ENCODE assay signal across 11 cellular contexts in the genomic region with DNA sequence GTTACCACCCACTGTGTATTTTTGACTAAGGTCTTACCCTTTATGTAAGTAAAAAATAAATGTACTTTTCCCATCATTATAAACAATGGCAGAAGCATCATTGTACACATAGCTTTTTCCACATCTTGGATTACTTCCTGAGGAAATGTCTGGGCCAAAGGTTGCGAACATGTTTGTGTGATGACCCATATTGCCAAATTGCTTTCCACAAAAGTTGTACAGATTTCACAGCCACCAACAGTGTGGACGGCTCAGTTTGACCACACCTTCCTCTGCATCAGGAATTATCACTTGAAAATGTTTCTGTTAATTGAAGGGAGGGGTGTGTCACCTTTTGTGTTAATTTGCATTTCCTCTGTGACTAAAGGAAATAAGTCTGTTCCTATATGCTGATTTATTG. TPM values are rescaled to one million over a fixed set of nuclear protein-coding genes. Genes with fewer than 3 reads are reported as not detected.
DNase-seq lines count a peak whose midpoint lies in the region; ATAC-seq, FAIRE-seq and TF ChIP-seq lines count a peak whose summit lies in the region.
"Had no signal": no experiment of that assay in that cellular context is flagged by ENCODE, and none has a peak within 500 bp of the region (broad histone marks: within the 10 kb centered on the region; RNA-seq: fewer than 3 reads in every experiment).

No MANE protein-coding gene starts in this region.

- H3K27me3 ChIP-seq in HepG2 (ENCODE audit: control insufficient read depth in 1 of 2, insufficient read depth in 2 of 2, low read length in 2 of 2) (peaks cover 2 to 6% of the 10 kb centered on the region in 2 experiments; a peak in 1 of 5 replicates), right lobe of liver (no peaks in the 10 kb centered on the region), vagina (no peaks in the 10 kb centered on the region)

- BruUV-seq in HepG2 (replicated peaks; lab: Mats Ljungman, UMichigan): no TSS peak

- H3K9me3 ChIP-seq in HepG2 (ENCODE audit: low read length): no peaks in the 10 kb centered on the region
- H3K9me3 ChIP-seq in right lobe of liver: no peaks in the 10 kb centered on the region
- no peaks in the 10 kb centered on the region for H3K9me3 ChIP-seq in mucosa of descending colon
- H3K9me3 ChIP-seq in vagina: no peaks in the 10 kb centered on the region

- TF ChIP-seq CTCF in HepG2 (CRISPR knock-in tag; IDR thresholded peaks at IDR 0.05) (no peak), right lobe of liver (IDR thresholded peaks at IDR 0.05) (no peak), mucosa of descending colon (IDR thresholded peaks at IDR 0.05) (no peak), vagina (IDR thresholded peaks at IDR 0.05) (no peak)

- H3K4me3 ChIP-seq in HepG2 (replicated peaks in 1 of 3; ENCODE audit: insufficient read depth in 1 of 3, low read depth in 2 of 3, low read length in 3 of 3): no peak overlapping the region
- H3K4me3 ChIP-seq in right lobe of liver: no peak overlapping the region
- H3K4me3 ChIP-seq in mucosa of descending colon: no peak overlapping the region
- peak overlapping the region in 1 of 2 donors; percentile 23 for H3K4me3 ChIP-seq in vagina
- H3K4me3 ChIP-seq: GM12878 had no signal

- POLR2A ChIA-PET in HepG2 (lab: Yijun Ruan, JAX): no interaction called here

- FAIRE-seq in HepG2 (lab: Jason Lieb, UNC): no peak
- FAIRE-seq: GM12878 had no signal

- TF ChIP-seq RAD21 in HepG2 (CRISPR knock-in tag; IDR thresholded peaks at IDR 0.05): no peak

- H4K20me1 ChIP-seq in HepG2 (ENCODE audit: insufficient read depth, low read length): no peaks in the 10 kb centered on the region

- in situ Hi-C loops in HepG2 (cut with HindIII; ENCODE audit: extremely low pct_ligation_motif_present, low pct_unique_long_range_greater_than_20kb): loop anchor here (5.0 kb wide), 1 partner anchor 61 kb away; no protein-coding TSS in a partner anchor

- H3K27ac ChIP-seq in HepG2 (ENCODE audit: extremely low read length, insufficient read depth, low read length) (no peak overlapping the region), right lobe of liver (no peak overlapping the region), vagina (peak overlapping the region; percentile 92)

- CTCF ChIA-PET in HepG2 (lab: Yijun Ruan, JAX; ENCODE audit: low intra/inter-chr PET ratio, low total read pairs): no interaction called here

- TF ChIP-seq POLR2A in HepG2 (IDR thresholded peaks at IDR 0.05; ENCODE audit: insufficient read depth in 1 of 2, low read depth in 2 of 2, low read length in 2 of 2) (no peak), right lobe of liver (IDR thresholded peaks at IDR 0.05) (no peak), vagina (IDR thresholded peaks at IDR 0.05) (no peak)

- H3K79me2 ChIP-seq in HepG2 (ENCODE audit: insufficient read depth, low read length): no peaks in the 10 kb centered on the region

- peaks cover 35% of the 10 kb centered on the region for H3K4me1 ChIP-seq in HepG2 (ENCODE audit: insufficient read depth, low read length)
- peaks cover 0 to 9% (median 2%) of the 10 kb centered on the region in 4 donors for H3K4me1 ChIP-seq in right lobe of liver
- H3K4me1 ChIP-seq in mucosa of descending colon (ENCODE audit: low read depth): peaks cover 6% of the 10 kb centered on the region
- H3K4me1 ChIP-seq in vagina: peaks cover 48% of the 10 kb centered on the region

- intact Hi-C loops in HepG2 (cut with micrococcal nuclease; ENCODE audit: unreplicated experiment) (no loop called here), right lobe of liver (cut with DNase I) (loop anchor here in 1 of 2 donors (10.0 kb wide), 1 partner anchor 54 kb away; no protein-coding TSS in a partner anchor), mucosa of descending colon (cut with DNase I, micrococcal nuclease) (no loop called here), vagina (cut with DNase I) (no loop called here)

- DNase-seq in HepG2 (ENCODE audit: low spot score) (no peak), right lobe of liver (no peak), dedifferentiated amniotic fluid mesenchymal stem cell (ENCODE audit: extremely low spot score) (peak; percentile 43), mucosa of descending colon (no peak), vagina (ENCODE audit: extremely low spot score in 2 of 2) (no peak), NCI-H1048 (lab: John Stamatoyannopoulos, UW) (no peak)
- DNase-seq: activated CD4-positive, CD25-positive, alpha-beta regulatory T cell treated with anti-CD3 and anti-CD28 coated beads, Interleukin-2, amount 50 U/mL, for 72 hours; AML-193 had no signal

- H3K36me3 ChIP-seq in HepG2 (replicated peaks in 1 of 2; ENCODE audit: control insufficient read depth in 1 of 2, insufficient read depth in 2 of 2, low read length in 2 of 2): no peaks in the 10 kb centered on the region
- H3K36me3 ChIP-seq in right lobe of liver: no peaks in the 10 kb centered on the region
- H3K36me3 ChIP-seq in mucosa of descending colon (ENCODE audit: low read depth): no peaks in the 10 kb centered on the region
- no peaks in the 10 kb centered on the region for H3K36me3 ChIP-seq in vagina

- TF ChIP-seq EP300 in HepG2 (IDR thresholded peaks at IDR 0.05; ENCODE audit: low read depth in 2 of 2, low read length in 2 of 2) (no peak), HepG2 (CRISPR knock-in tag; IDR thresholded peaks at IDR 0.05; ENCODE audit: borderline replicate concordance) (no peak)

- 0% methylated on average over 2 of the region's 2 CpGs for WGBS in HepG2 (ENCODE audit: low lambda C conversion rate)
- 28% methylated on average over 2 of the region's 2 CpGs for WGBS in right lobe of liver (ENCODE audit: insufficient coverage, low coverage, low lambda C conversion rate, missing lambda C conversion rate)

- ATAC-seq in HepG2 (no peak), right lobe of liver (no peak), mucosa of descending colon (peak; percentile 22), GM18498 (IDR thresholded peaks at IDR 0.05; ENCODE audit: unreplicated experiment) (no peak), GM21529 (IDR thresholded peaks at IDR 0.05; ENCODE audit: unreplicated experiment) (no peak)
- ATAC-seq: GM12878 had no signal

- H3K9ac ChIP-seq in HepG2 (ENCODE audit: insufficient read depth, low read depth, low read length): no peak overlapping the region

- H2AFZ ChIP-seq in HepG2 (ENCODE audit: low read length): no peak overlapping the region

- no peak overlapping the region for H3K4me2 ChIP-seq in HepG2 (ENCODE audit: low read depth, low read length)

TF ChIP-seq in HepG2, 621 proteins besides CTCF, POLR2A, EP300 and RAD21 (continues in another document):
- TF ChIP-seq SAP130 (CRISPR knock-in tag; IDR thresholded peaks at IDR 0.05; ENCODE audit: low read depth): 0 out of 2 replicates have a peak, but pooled peaks have one; percentile 3

RNA-seq across cellular contexts. Expression of gene AKNAD1, which starts 25.7 kb away (rescaled TPM):
- not detected in 2 replicates for total RNA-seq in HepG2 (2016; rRNA removed; fragmentation: Illumina TruSeq; extraction: Trizol)
- total RNA-seq in HepG2 (2016; cell fraction: cytosol; rRNA removed; fragmentation: Illumina TruSeq; extraction: Trizol; ENCODE audit: low read depth): not detected in 2 replicates
- total RNA-seq in HepG2 (2016; cell fraction: insoluble cytoplasmic fraction; rRNA removed; fragmentation: Illumina TruSeq; extraction: Trizol): not detected in 2 replicates
- not detected in 2 replicates for total RNA-seq in HepG2 (2016; cell fraction: membrane; rRNA removed; fragmentation: Illumina TruSeq; extraction: Trizol)
- not detected in 2 replicates for total RNA-seq in HepG2 (2016; cell fraction: nucleus; rRNA removed; fragmentation: Illumina TruSeq; extraction: Trizol)
- polyA plus RNA-seq in HepG2 (2011; rRNA removed): not detected in 2 replicates
- not detected in 2 replicates for polyA plus RNA-seq in HepG2 (2011; cell fraction: cytosol; rRNA removed)
- not detected in 2 replicates for polyA plus RNA-seq in HepG2 (2011; cell fraction: nucleus; rRNA removed)
- not detected in 2 replicates for polyA plus RNA-seq in HepG2 (2012)
- polyA plus RNA-seq in HepG2 (2016; cell fraction: cytosol; fragmentation: Illumina TruSeq; extraction: Trizol; ENCODE audit: low read depth): not detected in 2 replicates
- not detected in 2 replicates for polyA plus RNA-seq in HepG2 (2016; cell fraction: insoluble cytoplasmic fraction; fragmentation: Illumina TruSeq; extraction: Trizol; ENCODE audit: low read depth)
- polyA plus RNA-seq in HepG2 (2016; cell fraction: membrane; fragmentation: Illumina TruSeq; extraction: Trizol; ENCODE audit: low read depth): not detected in 2 replicates
- not detected in 2 replicates for polyA plus RNA-seq in HepG2 (2016; cell fraction: nucleus; fragmentation: Illumina TruSeq; extraction: Trizol; ENCODE audit: insufficient read depth, low read depth)
- 0.09 TPM in 1 of 2 replicates, not detected in the other for polyA minus RNA-seq in HepG2 (2011; rRNA and poly(A)+ RNA removed; ENCODE audit: low replicate concordance)
- not detected in 2 replicates for polyA minus RNA-seq in HepG2 (2011; cell fraction: cytosol; rRNA and poly(A)+ RNA removed)
- 1.0 TPM in 1 of 2 replicates, not detected in the other for polyA minus RNA-seq in HepG2 (2011; cell fraction: nucleus; rRNA and poly(A)+ RNA removed)
- not detected for total RNA-seq in right lobe of liver
- total RNA-seq in mucosa of descending colon: under 1 TPM in 1 of 3 donors, not detected in 2; 0.60 TPM
- total RNA-seq in vagina: 3.9 TPM
- total RNA-seq: GM12878 had no signal

RNA-seq across cellular contexts. Expression of gene GPSM2, which starts 45.6 kb away (rescaled TPM):
- 24.8 and 26.4 TPM in 2 replicates for total RNA-seq in HepG2 (2016; rRNA removed; fragmentation: Illumina TruSeq; extraction: Trizol)
- 13.7 and 15.4 TPM in 2 replicates for total RNA-seq in HepG2 (2016; cell fraction: cytosol; rRNA removed; fragmentation: Illumina TruSeq; extraction: Trizol; ENCODE audit: low read depth)
- 24.3 and 29.3 TPM in 2 replicates for total RNA-seq in HepG2 (2016; cell fraction: insoluble cytoplasmic fraction; rRNA removed; fragmentation: Illumina TruSeq; extraction: Trizol)
- 23.4 and 25.5 TPM in 2 replicates for total RNA-seq in HepG2 (2016; cell fraction: membrane; rRNA removed; fragmentation: Illumina TruSeq; extraction: Trizol)
- 10.7 and 16.0 TPM in 2 replicates for total RNA-seq in HepG2 (2016; cell fraction: nucleus; rRNA removed; fragmentation: Illumina TruSeq; extraction: Trizol)
- 6.0 and 7.7 TPM in 2 replicates for polyA plus RNA-seq in HepG2 (2011; rRNA removed)
- polyA plus RNA-seq in HepG2 (2011; cell fraction: cytosol; rRNA removed): 4.2 and 5.3 TPM in 2 replicates
- 2.2 and 3.7 TPM in 2 replicates for polyA plus RNA-seq in HepG2 (2011; cell fraction: nucleus; rRNA removed)
- 4.7 and 9.4 TPM in 2 replicates for polyA plus RNA-seq in HepG2 (2012)
- 6.2 and 7.5 TPM in 2 replicates for polyA plus RNA-seq in HepG2 (2016; cell fraction: cytosol; fragmentation: Illumina TruSeq; extraction: Trizol; ENCODE audit: low read depth)
- polyA plus RNA-seq in HepG2 (2016; cell fraction: insoluble cytoplasmic fraction; fragmentation: Illumina TruSeq; extraction: Trizol; ENCODE audit: low read depth): 20.3 and 21.7 TPM in 2 replicates
- 13.4 and 14.7 TPM in 2 replicates for polyA plus RNA-seq in HepG2 (2016; cell fraction: membrane; fragmentation: Illumina TruSeq; extraction: Trizol; ENCODE audit: low read depth)
- 8.5 and 10.3 TPM in 2 replicates for polyA plus RNA-seq in HepG2 (2016; cell fraction: nucleus; fragmentation: Illumina TruSeq; extraction: Trizol; ENCODE audit: insufficient read depth, low read depth)
- polyA minus RNA-seq in HepG2 (2011; rRNA and poly(A)+ RNA removed; ENCODE audit: low replicate concordance): 6.8 and 30.4 TPM in 2 replicates
- 8.4 and 11.8 TPM in 2 replicates for polyA minus RNA-seq in HepG2 (2011; cell fraction: cytosol; rRNA and poly(A)+ RNA removed)
- 7.2 and 10.9 TPM in 2 replicates for polyA minus RNA-seq in HepG2 (2011; cell fraction: nucleus; rRNA and poly(A)+ RNA removed)
- total RNA-seq in right lobe of liver: 1 to 10 TPM in 2 of 6 experiments, under 1 TPM in 4; 0.51 to 2.1 (median 0.89) TPM
- total RNA-seq in mucosa of descending colon: 10 to 100 TPM; 20.9 to 56.6 (median 25.9) TPM
- total RNA-seq in vagina: 45.4 TPM
